Comparison of ENCODE assay signal across 8 cellular contexts in the genomic region with DNA sequence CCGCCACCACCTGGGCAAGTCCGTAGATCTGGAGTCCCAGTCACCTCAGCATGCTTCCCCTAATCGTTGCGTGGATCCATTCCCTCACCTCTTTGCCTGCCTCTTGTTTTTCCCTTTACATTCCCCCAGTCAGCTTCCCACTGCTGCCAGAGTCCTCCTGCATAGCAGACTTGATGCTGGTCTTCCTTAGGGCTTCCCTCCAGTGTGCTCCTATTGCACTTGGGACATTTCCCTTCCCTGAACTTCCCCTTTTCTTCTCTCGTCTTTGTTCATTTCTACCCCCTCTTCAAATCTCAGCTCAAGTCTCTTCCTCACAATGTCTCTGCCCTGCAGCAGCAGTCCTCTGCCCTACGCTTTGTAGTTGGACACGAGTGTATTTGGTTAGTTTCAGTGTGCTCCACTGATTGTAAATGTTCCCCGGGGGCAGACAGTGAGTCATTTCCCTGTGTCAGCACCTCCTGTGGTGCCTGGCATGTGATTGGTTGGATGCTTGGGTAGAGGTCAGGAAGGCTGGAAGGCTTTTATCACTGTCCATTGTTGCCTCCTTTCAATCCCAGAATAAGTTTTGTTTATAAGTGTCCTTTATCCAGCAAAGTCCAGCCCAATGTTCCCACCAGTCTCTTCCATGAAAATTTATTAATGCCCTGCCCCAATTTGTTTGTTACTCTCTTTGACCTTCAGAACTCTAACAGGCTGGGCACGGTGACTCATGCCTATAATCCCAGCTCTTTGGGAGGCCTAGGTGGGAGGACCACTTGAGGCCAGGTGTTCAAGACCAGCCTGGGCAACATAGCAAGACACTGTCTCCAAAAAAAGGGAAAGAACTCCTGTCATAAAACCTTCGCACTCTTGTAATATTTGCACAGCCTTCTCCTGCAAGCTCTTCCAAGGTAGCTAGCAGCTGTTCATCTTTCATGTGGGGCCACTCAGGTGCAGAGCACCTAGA. TPM values are rescaled to one million over a fixed set of nuclear protein-coding genes. Genes with fewer than 3 reads are reported as not detected.
DNase-seq lines count a peak whose midpoint lies in the region; ATAC-seq, FAIRE-seq and TF ChIP-seq lines count a peak whose summit lies in the region.

No MANE protein-coding gene starts in this region.

- CTCF ChIA-PET in IMR-90 (lab: Yijun Ruan, JAX), result no interaction called here
- CTCF ChIA-PET in K562 (lab: Yijun Ruan, JAX; ENCODE audit: low intra/inter-chr PET ratio), result no interaction called here

- ATAC-seq in IMR-90 (ENCODE audit: low read depth) (peak; percentile 92), K562 (peak; percentile 49; the same call in 2 of the 3 replicates), lung (ENCODE audit: insufficient read depth, low FRiP score) (peak; percentile 47), HG03439 (IDR thresholded peaks at IDR 0.05; ENCODE audit: unreplicated experiment) (no peak)

- H3K4ac ChIP-seq in IMR-90 (ENCODE audit: low read depth, low read length), result no peak overlapping the region

- no peak overlapping the region for H2BK120ac ChIP-seq in IMR-90 (ENCODE audit: low read depth, low read length)

- no peaks in the 10 kb centered on the region for H3K79me2 ChIP-seq in K562 (ENCODE audit: control insufficient read depth, insufficient read depth, low read length)

- no peak overlapping the region for H3K23ac ChIP-seq in IMR-90 (ENCODE audit: low read depth, low read length)

- no peaks in the 10 kb centered on the region for H3K27me3 ChIP-seq in IMR-90 (ENCODE audit: control insufficient read depth, insufficient read depth, low read length)
- H3K27me3 ChIP-seq in K562 (ENCODE audit: control insufficient read depth in 2 of 2, insufficient read depth in 2 of 2, low read length in 2 of 2), result no peaks in the 10 kb centered on the region
- H3K27me3 ChIP-seq in lung (ENCODE audit: control insufficient read depth, insufficient read depth), result no peaks in the 10 kb centered on the region
- no peaks in the 10 kb centered on the region for H3K27me3 ChIP-seq in ovary

- H3K4me2 ChIP-seq in IMR-90 (ENCODE audit: low read depth, low read length), result 0 out of 2 replicates have a peak overlapping the region, but pooled peaks have one; percentile 12
- H3K4me2 ChIP-seq in K562 (ENCODE audit: insufficient read depth, low read length), result no peak overlapping the region

- POLR2A ChIA-PET in IMR-90 (lab: Charles Lee; ENCODE audit: unreplicated experiment) (no interaction called here), K562 (lab: Yijun Ruan, JAX) (interaction anchor here (0.5 kb wide), 1 partner anchor 1075 kb away, joined by 4 read pairs; no protein-coding TSS in a partner anchor)

- H3K27ac ChIP-seq in IMR-90 (ENCODE audit: insufficient read depth, low read length) (no peak overlapping the region), K562 (ENCODE audit: extremely low read depth, low read depth, low read length) (no peak overlapping the region), lung (ENCODE audit: low read depth in 1 of 2, low read length in 1 of 2) (peak overlapping the region in 1 of 2 donors; percentile 21), ovary (no peak overlapping the region)

- H3K36me3 ChIP-seq in IMR-90 (ENCODE audit: control insufficient read depth, insufficient read depth, low read length) (peaks cover 32% of the 10 kb centered on the region), K562 (ENCODE audit: control insufficient read depth, insufficient read depth, low read length) (peaks cover 47% of the 10 kb centered on the region), lung (ENCODE audit: control insufficient read depth in 2 of 2, insufficient read depth in 2 of 2, low read length in 2 of 2) (peaks cover 4 to 14% of the 10 kb centered on the region in 2 donors), ovary (no peaks in the 10 kb centered on the region)

- FAIRE-seq in K562 (lab: Jason Lieb, UNC), result no peak

- H3K9me3 ChIP-seq in IMR-90 (ENCODE audit: control insufficient read depth, insufficient read depth, low read length) (no peaks in the 10 kb centered on the region), K562 (replicated peaks; ENCODE audit: control insufficient read depth, insufficient read depth, low read depth, low read length) (peaks cover under 1% of the 10 kb centered on the region; the same call in 1 of the 2 replicates), lung (ENCODE audit: control insufficient read depth in 2 of 2, insufficient read depth in 1 of 2, low read length in 1 of 2) (no peaks in the 10 kb centered on the region), ovary (no peaks in the 10 kb centered on the region)

- TF ChIP-seq CTCF in IMR-90 (conservative IDR thresholded peaks at IDR 0.05; ENCODE audit: low read depth, low read length), result no peak
- TF ChIP-seq CTCF in K562 (IDR thresholded peaks at IDR 0.05 in 2 of 3, conservative IDR thresholded peaks at IDR 0.05 in 1 of 3; ENCODE audit: insufficient read depth in 2 of 3, low read depth in 1 of 3, low read length in 3 of 3), result no peak
- no peak for TF ChIP-seq CTCF in lung (IDR thresholded peaks at IDR 0.05; ENCODE audit: control extremely low read depth, extremely low read depth)
- TF ChIP-seq CTCF in ovary (IDR thresholded peaks at IDR 0.05), result no peak

- H3K9me1 ChIP-seq in IMR-90 (ENCODE audit: insufficient read depth, low read length) (peaks cover 3% of the 10 kb centered on the region; the same call in 1 of the 2 replicates), K562 (ENCODE audit: control insufficient read depth, insufficient read depth, low read length) (no peaks in the 10 kb centered on the region)

- H4K20me1 ChIP-seq in IMR-90 (ENCODE audit: insufficient read depth, low read length) (peaks cover 14% of the 10 kb centered on the region), K562 (replicated peaks; ENCODE audit: control insufficient read depth, insufficient read depth, low read length) (no peaks in the 10 kb centered on the region; the same call in 1 of the 2 replicates)

- in situ Hi-C loops in IMR-90 (cut with MboI; ENCODE audit: low sequenced_read_pairs), result no loop called here
- in situ Hi-C loops in K562 (cut with MboI), result no loop called here

- DNase-seq in NCI-H345 (lab: John Stamatoyannopoulos, UW) (peak; percentile 20), NCI-H345 treated with DMSO at 0.1 percent for 48 hours (lab: John Stamatoyannopoulos, UW; ENCODE audit: unreplicated experiment) (no peak), IMR-90 (peak; percentile 61), K562 (ENCODE audit: extremely low read depth in 1 of 4, low spot score in 3 of 4) (peak in 2 of 4 experiments; percentile 32 to 52), lung (ENCODE audit: low spot score) (no peak), OCI-M1 (lab: John Stamatoyannopoulos, UW) (no peak), ovary (no peak)

- TF ChIP-seq RAD21 in IMR-90 (IDR thresholded peaks at IDR 0.05; ENCODE audit: low read length) (no peak), K562 (CRISPR knock-in tag; conservative IDR thresholded peaks at IDR 0.05 in 1 of 2, IDR thresholded peaks at IDR 0.05 in 1 of 2) (no peak)

- H3K18ac ChIP-seq in IMR-90 (ENCODE audit: low read depth, low read length), result no peak overlapping the region

- BruUV-seq in IMR-90 (replicated peaks; lab: Mats Ljungman, UMichigan) (no TSS peak), K562 (replicated peaks; lab: Mats Ljungman, UMichigan) (no TSS peak)

- no peak overlapping the region for H3K4me3 ChIP-seq in IMR-90 (ENCODE audit: insufficient read depth, low read depth, low read length)
- H3K4me3 ChIP-seq in K562, result no peak overlapping the region
- no peak overlapping the region for H3K4me3 ChIP-seq in lung
- H3K4me3 ChIP-seq in ovary, result no peak overlapping the region

- no peak overlapping the region for H2BK5ac ChIP-seq in IMR-90 (ENCODE audit: low read depth, low read length, poor library complexity, severe bottlenecking)

- H3K79me1 ChIP-seq in IMR-90 (ENCODE audit: low read depth in 1 of 2, low read length in 2 of 2), result peaks cover 38 to 47% of the 10 kb centered on the region in 2 experiments

- H4K5ac ChIP-seq in IMR-90 (ENCODE audit: low read depth, low read length), result no peak overlapping the region

- no peak for TF ChIP-seq EP300 in K562 (IDR thresholded peaks at IDR 0.05; ENCODE audit: low read length)
- TF ChIP-seq EP300 in ovary (IDR thresholded peaks at IDR 0.05), result no peak

- H4K91ac ChIP-seq in IMR-90 (ENCODE audit: insufficient read depth, low read depth, low read length), result no peak overlapping the region

- H2AFZ ChIP-seq in IMR-90 (replicated peaks; ENCODE audit: low read length, poor library complexity) (no peak overlapping the region), K562 (ENCODE audit: low read depth, low read length) (no peak overlapping the region)

- dilution Hi-C loops in IMR-90 (cut with HindIII; ENCODE audit: low sequenced_read_pairs, unreplicated experiment), result no loop called here

- no peak overlapping the region for H3K14ac ChIP-seq in IMR-90 (replicated peaks; ENCODE audit: low read depth, low read length)

- no peak overlapping the region for H3K9ac ChIP-seq in IMR-90 (ENCODE audit: low read depth, low read length)
- no peak overlapping the region for H3K9ac ChIP-seq in K562 (ENCODE audit: insufficient read depth in 1 of 2, low read depth in 2 of 2, low read length in 2 of 2)

- H2AK9ac ChIP-seq in IMR-90 (replicated peaks; ENCODE audit: low read depth, low read length, poor library complexity), result no peak overlapping the region

- H2AK5ac ChIP-seq in IMR-90 (ENCODE audit: low read depth, low read length), result no peak overlapping the region

- 100% methylated on average over 2 of the region's 10 CpGs; no CpG with 5 or more reads in 1 of the 2 experiments for WGBS in IMR-90 (ENCODE audit: extremely low coverage in 2 of 2, insufficient read length in 1 of 2), 2 experiments
- WGBS in K562 (ENCODE audit: insufficient coverage, low coverage, missing lambda C conversion rate), result 65% methylated on average over 10 of the region's 10 CpGs
- 70 to 73% methylated on average over 10 of the region's 10 CpGs for WGBS in lung, 2 donors
- WGBS in ovary, 3 donors, result 69 to 77% (median 74%) methylated on average over 9 to 10 of the region's 10 CpGs

- no peak overlapping the region for H2BK15ac ChIP-seq in IMR-90 (ENCODE audit: low read depth, low read length)

- H2BK20ac ChIP-seq in IMR-90 (ENCODE audit: low read depth, low read length), result no peak overlapping the region

- H3K4me1 ChIP-seq in IMR-90 (ENCODE audit: control insufficient read depth, insufficient read depth, low read length) (peaks cover 5% of the 10 kb centered on the region), K562 (replicated peaks in 1 of 2; ENCODE audit: control insufficient read depth in 2 of 2, insufficient read depth in 2 of 2, low read length in 2 of 2) (no peaks in the 10 kb centered on the region; a peak in 2 of 5 replicates), lung (ENCODE audit: control insufficient read depth in 2 of 2, insufficient read depth in 2 of 2, low read length in 2 of 2) (peaks cover 0 to 15% of the 10 kb centered on the region in 2 donors), ovary (ENCODE audit: insufficient read depth) (peaks cover 3% of the 10 kb centered on the region)

- H3K56ac ChIP-seq in IMR-90 (ENCODE audit: extremely low read depth, insufficient read depth, low read length), result no peak overlapping the region

- no peak for TF ChIP-seq POLR2A in IMR-90 (IDR thresholded peaks at IDR 0.05; ENCODE audit: low read depth, low read length)
- TF ChIP-seq POLR2A in K562 (conservative IDR thresholded peaks at IDR 0.05), result no peak
- TF ChIP-seq POLR2A in ovary (IDR thresholded peaks at IDR 0.05), result no peak

- intact Hi-C loops in IMR-90 (cut with micrococcal nuclease), result no loop called here
- intact Hi-C loops in K562 (cut with micrococcal nuclease), result no loop called here
- intact Hi-C loops in ovary (cut with DNase I), result no loop called here

- H4K8ac ChIP-seq in IMR-90 (ENCODE audit: low read depth in 2 of 2, low read length in 2 of 2), result no peak overlapping the region

RNA-seq across cellular contexts. Expression of gene FAM120B, which starts 38.3 kb away (rescaled TPM):
- 20.8 and 28.0 TPM in 2 replicates for total RNA-seq in IMR-90 (2012; rRNA removed)
- 12.6 and 15.3 TPM in 2 replicates for polyA plus RNA-seq in IMR-90 (2012; rRNA removed)
- 5.5 and 6.1 TPM in 2 replicates for polyA plus RNA-seq in IMR-90 (2012; cell fraction: cytosol; rRNA removed)
- polyA plus RNA-seq in IMR-90 (2012; cell fraction: nucleus; rRNA removed; ENCODE audit: low replicate concordance), result 6.5 and 20.3 TPM in 2 replicates
- 43.4 and 80.5 TPM in 2 replicates for total RNA-seq in K562 (2011; cell fraction: chromatin; rRNA removed; ENCODE audit: low replicate concordance)
- total RNA-seq in K562 (2011; cell fraction: nucleolus; rRNA removed), result 21.2 and 24.1 TPM in 2 replicates
- 25.9 and 29.8 TPM in 2 replicates for total RNA-seq in K562 (2011; cell fraction: nucleoplasm; rRNA removed)
- 9.4 and 12.2 TPM in 2 replicates for total RNA-seq in K562 (2014; rRNA removed)
- 15.1 and 16.4 TPM in 2 replicates for total RNA-seq in K562 (2014; rRNA removed; fragmentation: Illumina TruSeq; extraction: Trizol)
- total RNA-seq in K562 (2015; rRNA removed; fragmentation: Illumina TruSeq; extraction: Trizol), result 12.8 and 12.9 TPM in 2 replicates
- total RNA-seq in K562 (2021), result 22.6 and 23.0 TPM in 2 replicates
- polyA plus RNA-seq in K562 (2011; rRNA removed), result 16.6 and 16.9 TPM in 2 replicates
- 11.3 and 12.0 TPM in 2 replicates for polyA plus RNA-seq in K562 (2011; cell fraction: cytosol; rRNA removed)
- 24.9 and 30.9 TPM in 2 replicates for polyA plus RNA-seq in K562 (2011; cell fraction: nucleus; rRNA removed)
- polyA plus RNA-seq in K562 (2012), result 11.9 and 18.1 TPM in 2 replicates
- polyA plus RNA-seq in K562 (2014; fragmentation: Illumina TruSeq; extraction: Trizol), result 19.9 and 21.3 TPM in 2 replicates
- polyA plus RNA-seq in K562 (2014; fragmentation: Nextera tagmentation; extraction: Ambion mirVana), result 1 to 10 TPM; 3.5 to 5.5 TPM
- polyA plus RNA-seq in K562 (2014; rRNA removed), result 14.7 and 14.8 TPM in 2 replicates
- 38.8 and 43.3 TPM in 2 replicates for polyA minus RNA-seq in K562 (2011; rRNA and poly(A)+ RNA removed)
- 12.5 and 17.4 TPM in 2 replicates for polyA minus RNA-seq in K562 (2011; cell fraction: cytosol; rRNA and poly(A)+ RNA removed)
- 23.7 and 38.2 TPM in 2 replicates for polyA minus RNA-seq in K562 (2011; cell fraction: nucleus; rRNA and poly(A)+ RNA removed)
- 10 to 100 TPM; 29.5 to 35.6 TPM for total RNA-seq in lung
- polyA plus RNA-seq in lung, result 10 to 100 TPM in 1 of 2 donors, 1 to 10 TPM in 1; 8.5 to 11.8 TPM
- total RNA-seq in ovary, result 10 to 100 TPM; 16.5 to 36.2 (median 28.4) TPM
- polyA plus RNA-seq in ovary, result 10 to 100 TPM; 10.6 to 39.3 TPM

RNA-seq across cellular contexts. Expression of gene DLL1, which starts 54.0 kb away (rescaled TPM):
- under 0.01 TPM in 2 replicates for total RNA-seq in IMR-90 (2012; rRNA removed)
- polyA plus RNA-seq in IMR-90 (2012; rRNA removed), result 0.17 and 0.31 TPM in 2 replicates
- 0.40 TPM in 2 replicates for polyA plus RNA-seq in IMR-90 (2012; cell fraction: cytosol; rRNA removed)
- 1.1 and 1.4 TPM in 2 replicates for polyA plus RNA-seq in IMR-90 (2012; cell fraction: nucleus; rRNA removed; ENCODE audit: low replicate concordance)
- not detected in 2 replicates for total RNA-seq in K562 (2011; cell fraction: chromatin; rRNA removed; ENCODE audit: low replicate concordance)
- total RNA-seq in K562 (2011; cell fraction: nucleolus; rRNA removed), result not detected in 2 replicates
- total RNA-seq in K562 (2011; cell fraction: nucleoplasm; rRNA removed), result not detected in 2 replicates
- not detected in 2 replicates for total RNA-seq in K562 (2014; rRNA removed)
- total RNA-seq in K562 (2014; rRNA removed; fragmentation: Illumina TruSeq; extraction: Trizol), result not detected in 2 replicates
- not detected in 2 replicates for total RNA-seq in K562 (2015; rRNA removed; fragmentation: Illumina TruSeq; extraction: Trizol)
- total RNA-seq in K562 (2021), result not detected in 2 replicates
- polyA plus RNA-seq in K562 (2011; rRNA removed), result not detected in 2 replicates
- polyA plus RNA-seq in K562 (2011; cell fraction: cytosol; rRNA removed), result 0.03 TPM in 1 of 2 replicates, not detected in the other
- not detected in 2 replicates for polyA plus RNA-seq in K562 (2011; cell fraction: nucleus; rRNA removed)
- polyA plus RNA-seq in K562 (2012), result 0.03 TPM in 1 of 2 replicates, not detected in the other
- not detected in 2 replicates for polyA plus RNA-seq in K562 (2014; fragmentation: Illumina TruSeq; extraction: Trizol)
- polyA plus RNA-seq in K562 (2014; fragmentation: Nextera tagmentation; extraction: Ambion mirVana), result not detected
- not detected in 2 replicates for polyA plus RNA-seq in K562 (2014; rRNA removed)
- not detected in 2 replicates for polyA minus RNA-seq in K562 (2011; rRNA and poly(A)+ RNA removed)
- polyA minus RNA-seq in K562 (2011; cell fraction: cytosol; rRNA and poly(A)+ RNA removed), result not detected in 2 replicates
- polyA minus RNA-seq in K562 (2011; cell fraction: nucleus; rRNA and poly(A)+ RNA removed), result not detected in 2 replicates
- total RNA-seq in lung, result 10 to 100 TPM; 16.2 to 16.9 TPM
- polyA plus RNA-seq in lung, result 10 to 100 TPM in 1 of 2 donors, 1 to 10 TPM in 1; 6.2 to 10.2 TPM
- total RNA-seq in ovary, result 10 to 100 TPM in 1 of 7 donors, 1 to 10 TPM in 6; 1.3 to 11.5 (median 4.6) TPM
- 1 to 10 TPM in 1 of 2 donors, under 1 TPM in 1; 0.90 to 2.4 TPM for polyA plus RNA-seq in ovary

Comparison
In these comparisons a context has a peak if more than half of its experiments do, and no peak if none do; other contexts are left out.
1. DNase-seq: peak in NCI-H345 (single experiment) and IMR-90 (single experiment); none in NCI-H345 treated with DMSO at 0.1 percent for 48 hours (single experiment), lung (single experiment), OCI-M1 (single experiment) and ovary (0 of 5).